In the genomic region with DNA sequence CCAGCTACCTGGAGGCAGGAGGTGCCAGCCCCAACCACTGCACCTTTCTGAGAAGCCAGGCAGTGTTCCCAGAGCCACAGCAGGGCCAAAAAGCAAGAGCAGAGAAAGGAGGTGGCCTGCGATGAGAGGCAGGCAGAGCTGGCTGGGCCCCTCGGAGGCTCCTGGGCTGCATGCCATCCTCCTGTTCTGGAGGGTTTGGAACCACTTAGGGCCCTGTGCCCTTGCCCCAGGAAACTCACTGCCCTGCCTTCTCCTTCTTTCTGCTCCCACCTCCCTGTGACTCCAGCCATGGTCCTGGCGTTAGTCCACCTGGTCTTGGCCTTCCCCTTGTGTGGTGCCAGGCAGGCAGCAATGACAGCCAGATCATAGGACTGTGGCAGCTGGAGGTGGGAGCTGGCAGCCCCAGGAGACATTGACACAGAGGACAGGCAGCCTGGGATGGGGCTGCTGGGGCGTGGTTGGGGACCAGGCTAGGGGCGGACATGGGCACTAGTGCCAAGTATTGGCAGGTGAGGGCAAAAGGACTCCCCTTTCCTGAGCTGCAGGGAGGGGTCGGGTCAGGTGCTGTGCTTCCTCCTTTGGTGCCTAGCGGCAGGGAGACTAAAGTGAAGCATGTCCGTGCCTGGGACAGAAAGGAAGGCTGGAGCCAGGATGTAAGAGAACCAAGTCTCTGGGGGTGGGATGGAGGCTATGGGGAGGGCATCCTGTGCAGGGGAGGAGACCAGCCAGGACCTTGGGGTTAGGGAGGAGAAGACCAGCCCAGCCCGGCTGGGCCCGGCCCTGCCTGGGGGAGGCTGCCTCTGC, we compare ENCODE assay signal across 10 cellular contexts. TPM values are rescaled to one million over a fixed set of nuclear protein-coding genes. Genes with fewer than 3 reads are reported as not detected.
DNase-seq lines count a peak whose midpoint lies in the region; ATAC-seq and TF ChIP-seq lines count a peak whose summit lies in the region.
"Had no signal": no experiment of that assay in that cellular context is flagged by ENCODE, and none has a peak within 500 bp of the region (broad histone marks: within the 10 kb centered on the region; RNA-seq: fewer than 3 reads in every experiment).

No MANE protein-coding gene starts in this region.

- H3K27me3 Mint-ChIP-seq in naive thymus-derived CD8-positive, alpha-beta T cell = peaks cover 0 to 20% (median 2%) of the 10 kb centered on the region in 5 donors

- H3K4me3 Mint-ChIP-seq in naive thymus-derived CD8-positive, alpha-beta T cell = peak overlapping the region in 9 of 10 donors; percentile 7 to 76 (median 66)

- peaks cover 5 to 21% (median 17%) of the 10 kb centered on the region in 10 experiments; a peak in 17 of 20 replicates for H3K4me1 ChIP-seq in BLaER1 treated with 17β-estradiol and CSF1 and Interleukin-3, amounts not matched to agents 10 nM and 100 nM

- TF ChIP-seq CTCF in HL-60 (IDR thresholded peaks at IDR 0.05; ENCODE audit: insufficient read depth, low read length) = no peak

- H3K4me1 Mint-ChIP-seq in naive thymus-derived CD8-positive, alpha-beta T cell = peaks cover 0 to 19% (median 10%) of the 10 kb centered on the region in 4 donors

- no peaks in the 10 kb centered on the region for H3K9me3 Mint-ChIP-seq in naive thymus-derived CD8-positive, alpha-beta T cell

- peak overlapping the region in 9 of 10 experiments; percentile 51 to 69 (median 58); a peak in 12 of 20 replicates for H3K4me3 ChIP-seq in BLaER1 treated with 17β-estradiol and CSF1 and Interleukin-3, amounts not matched to agents 10 nM and 100 nM
- peak overlapping the region; percentile 41 for H3K4me3 ChIP-seq in HL-60 (replicated peaks; ENCODE audit: insufficient read depth, low read length)

- H3K27ac Mint-ChIP-seq in naive thymus-derived CD8-positive, alpha-beta T cell = peak overlapping the region in 1 of 10 donors; percentile 40

- no peaks in the 10 kb centered on the region for H3K36me3 Mint-ChIP-seq in naive thymus-derived CD8-positive, alpha-beta T cell

- peak overlapping the region in 1 of 11 experiments; percentile 59; a peak in 1 of 22 replicates for H3K9ac ChIP-seq in BLaER1 treated with 17β-estradiol and CSF1 and Interleukin-3, amounts not matched to agents 10 nM and 100 nM

- no peak for ATAC-seq in naive thymus-derived CD8-positive, alpha-beta T cell
- no peak for ATAC-seq in HG03442 (IDR thresholded peaks at IDR 0.05; ENCODE audit: unreplicated experiment)

- no peaks in the 10 kb centered on the region for H3K36me3 ChIP-seq in BLaER1 treated with 17β-estradiol and CSF1 and Interleukin-3, amounts not matched to agents 10 nM and 100 nM
- H3K36me3 ChIP-seq: lower lobe of right lung, Peyer's patch had no signal

- peaks cover 0 to 13% (median 5%) of the 10 kb centered on the region in 11 experiments; a peak in 14 of 22 replicates for H3K9me3 ChIP-seq in BLaER1 treated with 17β-estradiol and CSF1 and Interleukin-3, amounts not matched to agents 10 nM and 100 nM (replicated peaks in 1 of 11)
- H3K9me3 ChIP-seq: lower lobe of right lung, Peyer's patch had no signal

- POLR2A ChIA-PET in naive thymus-derived CD8-positive, alpha-beta T cell (lab: Charles Lee) = no interaction called here

- H3K4me2 ChIP-seq in BLaER1 treated with 17β-estradiol and CSF1 and Interleukin-3, amounts not matched to agents 10 nM and 100 nM = peak overlapping the region; percentile 75 to 94 (median 91)

- peaks cover 0 to 57% (median 5%) of the 10 kb centered on the region in 11 experiments; a peak in 11 of 22 replicates for H4K20me1 ChIP-seq in BLaER1 treated with 17β-estradiol and CSF1 and Interleukin-3, amounts not matched to agents 10 nM and 100 nM

- H3K27me3 ChIP-seq in BLaER1 treated with 17β-estradiol and CSF1 and Interleukin-3, amounts not matched to agents 10 nM and 100 nM = peaks cover 86 to 100% (median 99%) of the 10 kb centered on the region in 11 experiments
- no peaks in the 10 kb centered on the region for H3K27me3 ChIP-seq in HL-60 (ENCODE audit: insufficient read depth, poor library complexity, severe bottlenecking)
- H3K27me3 ChIP-seq: Peyer's patch had no signal

- DNase-seq in HL-60 (ENCODE audit: low read depth in 1 of 2, low spot score in 1 of 2) (no peak), cerebellar cortex (ENCODE audit: low spot score) (peak; percentile 56), inferior parietal cortex (ENCODE audit: extremely low spot score) (no peak), midbrain (lab: John Stamatoyannopoulos, UW) (no peak), NOMO-1 (lab: John Stamatoyannopoulos, UW; ENCODE audit: unreplicated experiment in 2 of 2) (no peak)
- no peak for DNase-seq in naive thymus-derived CD8-positive, alpha-beta T cell
- DNase-seq: lower lobe of right lung had no signal

- no peak overlapping the region for H3K27ac ChIP-seq in BLaER1 treated with 17β-estradiol and CSF1 and Interleukin-3, amounts not matched to agents 10 nM and 100 nM
- no peak overlapping the region for H3K27ac ChIP-seq in HL-60 (replicated peaks)
- H3K27ac ChIP-seq: lower lobe of right lung, Peyer's patch had no signal

RNA-seq across cellular contexts. Expression of a gene that starts 1.4 kb away (rescaled TPM):
- not detected for total RNA-seq in naive thymus-derived CD8-positive, alpha-beta T cell
- not detected for polyA plus RNA-seq in naive thymus-derived CD8-positive, alpha-beta T cell
